ENCODE assay signal across 22 cellular contexts in genomic region chr17:53571342-53571741, GRCh38.
DNase-seq lines count a peak whose midpoint lies in the region; ATAC-seq and TF ChIP-seq lines count a peak whose summit lies in the region.
"Had no signal": no experiment of that assay in that cellular context is flagged by ENCODE, and none has a peak within 500 bp of the region (broad histone marks: within the 10 kb centered on the region; RNA-seq: fewer than 3 reads in every experiment).

No MANE protein-coding gene starts in this region.

- intact Hi-C loops in MCF 10A (cut with micrococcal nuclease) = loop anchor here (2.0 kb wide), 1 partner anchor 539 kb away; no protein-coding TSS in a partner anchor
- intact Hi-C loops in breast epithelium (cut with DNase I; ENCODE audit: low total_unique reads) = no loop called here

- no peak overlapping the region for H2AFZ ChIP-seq in neuronal stem cell (ENCODE audit: low read length)

- H3K27me3 ChIP-seq in breast epithelium (no peaks in the 10 kb centered on the region), neuronal stem cell (ENCODE audit: control insufficient read depth in 3 of 3, insufficient read depth in 3 of 3, low read depth in 1 of 3, low read length in 3 of 3) (no peaks in the 10 kb centered on the region)
- H3K27me3 ChIP-seq: heart left ventricle, Peyer's patch had no signal

- no peaks in the 10 kb centered on the region for H3K79me1 ChIP-seq in neuronal stem cell (ENCODE audit: low read depth, low read length)

- H3K9me3 ChIP-seq in breast epithelium (no peaks in the 10 kb centered on the region), neuronal stem cell (replicated peaks in 1 of 2; ENCODE audit: control insufficient read depth in 2 of 2, insufficient read depth in 1 of 2, low read depth in 1 of 2, low read length in 2 of 2) (no peaks in the 10 kb centered on the region)
- H3K9me3 ChIP-seq: heart left ventricle, Peyer's patch had no signal

- BruUV-seq in MCF 10A (replicated peaks; lab: Mats Ljungman, UMichigan) = no TSS peak

- H3K4me1 Mint-ChIP-seq in MCF 10A (ENCODE audit: insufficient read depth, unreplicated experiment) = peaks cover 14% of the 10 kb centered on the region
- H3K4me1 Mint-ChIP-seq: activated CD8-positive, alpha-beta memory T cell treated with anti-CD3 and anti-CD28 coated beads, Interleukin-2, amount 10 ng/mL, durations not matched to agents 7 days and 5 days; central memory CD8-positive, alpha-beta T cell had no signal

- no CpG with 5 or more reads among the region's 2 CpGs for WGBS in neuronal stem cell (ENCODE audit: extremely low coverage in 2 of 2, insufficient read length in 2 of 2, insufficient replicate concordance in 1 of 2), 2 donors

- H3K4me3 ChIP-seq in breast epithelium (no peak overlapping the region), neuronal stem cell (ENCODE audit: low read length in 2 of 2) (no peak overlapping the region)
- H3K4me3 ChIP-seq: heart left ventricle, Peyer's patch, SK-N-MC had no signal

- H2BK12ac ChIP-seq in neuronal stem cell (ENCODE audit: low read length) = no peak overlapping the region

- H3K27ac Mint-ChIP-seq in MCF 10A (ENCODE audit: low read depth, unreplicated experiment) = peak overlapping the region; percentile 4
- H3K27ac Mint-ChIP-seq: activated CD8-positive, alpha-beta memory T cell treated with anti-CD3 and anti-CD28 coated beads, Interleukin-2, amount 10 ng/mL, durations not matched to agents 7 days and 5 days; activated naive CD8-positive, alpha-beta T cell treated with anti-CD3 and anti-CD28 coated beads, Interleukin-2, amount 50 U/mL, for 24 hours had no signal

- no peaks in the 10 kb centered on the region for H3K9me3 Mint-ChIP-seq in MCF 10A (ENCODE audit: unreplicated experiment)
- H3K9me3 Mint-ChIP-seq: nephron had no signal

- H3K18ac ChIP-seq in neuronal stem cell (ENCODE audit: low read length) = no peak overlapping the region

- H2BK5ac ChIP-seq in neuronal stem cell (ENCODE audit: low read length) = no peak overlapping the region

- no peak overlapping the region for H4K91ac ChIP-seq in neuronal stem cell (ENCODE audit: low read depth, low read length, poor library complexity)

- H3K36me3 ChIP-seq in breast epithelium (no peaks in the 10 kb centered on the region), neuronal stem cell (replicated peaks in 1 of 2; ENCODE audit: control insufficient read depth in 2 of 2, insufficient read depth in 2 of 2, low read length in 2 of 2) (no peaks in the 10 kb centered on the region)
- H3K36me3 ChIP-seq: heart left ventricle, Peyer's patch had no signal

- CTCF ChIA-PET in MCF 10A (lab: Yijun Ruan, JAX) = no interaction called here

- H3K4ac ChIP-seq in neuronal stem cell (ENCODE audit: low read length) = no peak overlapping the region

- no peak for ATAC-seq in HG02678 (IDR thresholded peaks at IDR 0.05; ENCODE audit: unreplicated experiment)
- ATAC-seq: activated CD8-positive, alpha-beta memory T cell treated with anti-CD3 and anti-CD28 coated beads, Interleukin-2, amount 10 ng/mL, durations not matched to agents 7 days and 5 days; activated naive CD8-positive, alpha-beta T cell treated with anti-CD3 and anti-CD28 coated beads, Interleukin-2, amount 50 U/mL, for 24 hours; heart left ventricle had no signal

- H3K36me3 Mint-ChIP-seq in MCF 10A (ENCODE audit: insufficient read depth, unreplicated experiment) = no peaks in the 10 kb centered on the region
- H3K36me3 Mint-ChIP-seq: activated CD8-positive, alpha-beta memory T cell treated with anti-CD3 and anti-CD28 coated beads, Interleukin-2, amount 10 ng/mL, durations not matched to agents 7 days and 5 days had no signal

- H2BK120ac ChIP-seq in neuronal stem cell (ENCODE audit: low read depth, low read length) = no peak overlapping the region

- no peak overlapping the region for H3K9ac ChIP-seq in neuronal stem cell (ENCODE audit: low read depth, low read length, poor library complexity)

- H3K23ac ChIP-seq in neuronal stem cell (ENCODE audit: low read depth, low read length, poor library complexity) = no peak overlapping the region

- DNase-seq in MCF 10A (ENCODE audit: unreplicated experiment) (no peak), breast epithelium (ENCODE audit: low spot score in 2 of 2) (no peak), SW480 (ENCODE audit: low spot score) (peak; percentile 5), glomerular visceral epithelial cell (ENCODE audit: extremely low spot score) (peak; percentile 20), neuronal stem cell (ENCODE audit: low spot score) (no peak), NCI-H82 treated with DMSO at 0.1 percent for 48 hours (lab: John Stamatoyannopoulos, UW; ENCODE audit: unreplicated experiment) (no peak)
- DNase-seq in stimulated activated CD4-positive, alpha-beta T cell treated with anti-CD3 and anti-CD28 coated beads, Interleukin-4, amount 100 ng/mL, for 1 hour = no peak
- DNase-seq: 8988T; activated CD8-positive, alpha-beta memory T cell treated with anti-CD3 and anti-CD28 coated beads, Interleukin-2, amount 10 ng/mL, durations not matched to agents 7 days and 5 days; activated naive CD8-positive, alpha-beta T cell treated with anti-CD3 and anti-CD28 coated beads, Interleukin-2, amount 50 U/mL, for 24 hours; DMS79 treated with DMSO at 0.1 percent for 48 hours; effector memory CD4-positive, alpha-beta T cell; heart left ventricle; mesendoderm; NCI-H1105 treated with DMSO at 0.1 percent for 48 hours; NCI-H2171; NCI-H69; Peyer's patch had no signal

- no peak overlapping the region for H3K27ac ChIP-seq in breast epithelium
- H3K27ac ChIP-seq in neuronal stem cell (replicated peaks; ENCODE audit: low read length) = no peak overlapping the region
- H3K27ac ChIP-seq: heart left ventricle, Peyer's patch, SK-N-MC had no signal

- H3K14ac ChIP-seq in neuronal stem cell (ENCODE audit: low read length) = no peak overlapping the region

- H3K4me2 ChIP-seq in neuronal stem cell (ENCODE audit: insufficient read depth, low read length, poor library complexity, severe bottlenecking) = no peak overlapping the region

- no peak overlapping the region for H4K8ac ChIP-seq in neuronal stem cell (ENCODE audit: low read depth, low read length)

- H3K4me3 Mint-ChIP-seq in MCF 10A (ENCODE audit: unreplicated experiment) = peak overlapping the region; percentile 17
- H3K4me3 Mint-ChIP-seq: activated CD8-positive, alpha-beta memory T cell treated with anti-CD3 and anti-CD28 coated beads, Interleukin-2, amount 10 ng/mL, durations not matched to agents 7 days and 5 days; activated naive CD8-positive, alpha-beta T cell treated with anti-CD3 and anti-CD28 coated beads, Interleukin-2, amount 50 U/mL, for 24 hours; central memory CD8-positive, alpha-beta T cell; nephron had no signal

- no peaks in the 10 kb centered on the region for H3K4me1 ChIP-seq in breast epithelium
- no peaks in the 10 kb centered on the region for H3K4me1 ChIP-seq in neuronal stem cell (ENCODE audit: control insufficient read depth in 2 of 2, insufficient read depth in 1 of 2, low read depth in 1 of 2, low read length in 2 of 2)
- H3K4me1 ChIP-seq: heart left ventricle, Peyer's patch had no signal

- H3K27me3 Mint-ChIP-seq in MCF 10A (ENCODE audit: insufficient read depth, unreplicated experiment) = no peaks in the 10 kb centered on the region
- H3K27me3 Mint-ChIP-seq: activated CD8-positive, alpha-beta memory T cell treated with anti-CD3 and anti-CD28 coated beads, Interleukin-2, amount 10 ng/mL, durations not matched to agents 7 days and 5 days; activated naive CD8-positive, alpha-beta T cell treated with anti-CD3 and anti-CD28 coated beads, Interleukin-2, amount 50 U/mL, for 24 hours; central memory CD8-positive, alpha-beta T cell had no signal

- no peak overlapping the region for H2AK5ac ChIP-seq in neuronal stem cell (ENCODE audit: low read depth, low read length)

- TF ChIP-seq CTCF in MCF 10A (IDR thresholded peaks at IDR 0.05; ENCODE audit: unreplicated experiment) = no peak
- TF ChIP-seq CTCF in breast epithelium (IDR thresholded peaks at IDR 0.05) = no peak

- POLR2A ChIA-PET in MCF 10A (lab: Yijun Ruan, JAX) = no interaction called here

- no peak overlapping the region for H2BK15ac ChIP-seq in neuronal stem cell (ENCODE audit: low read length)

- TF ChIP-seq POLR2A in breast epithelium (IDR thresholded peaks at IDR 0.05) = no peak

Comparison
In these comparisons a context has a peak if more than half of its experiments do, and no peak if none do; other contexts are left out.
1. DNase-seq: peak in SW480 (single experiment) and glomerular visceral epithelial cell (single experiment); none in MCF 10A (single experiment), breast epithelium (0 of 2), neuronal stem cell (single experiment), stimulated activated CD4-positive, alpha-beta T cell treated with anti-CD3 and anti-CD28 coated beads, Interleukin-4, amount 100 ng/mL, for 1 hour (single experiment) and NCI-H82 treated with DMSO at 0.1 percent for 48 hours (single experiment).